2 cellular contexts compared by ENCODE assay signal in genomic region chr4:169305651-169306050, GRCh38.
TF ChIP-seq lines count a peak whose summit lies in the region.

No MANE protein-coding gene starts in this region.

TF ChIP-seq in IMR-90, 13 proteins besides CTCF, POLR2A, EP300 and RAD21:
- TF ChIP-seq RFX5 (IDR thresholded peaks at IDR 0.05; ENCODE audit: low read depth, low read length) (no peak), FOS (IDR thresholded peaks at IDR 0.05; ENCODE audit: low read depth, low read length) (no peak), MAZ (IDR thresholded peaks at IDR 0.05; ENCODE audit: borderline replicate concordance, low read depth, low read length) (no peak), MAFK (IDR thresholded peaks at IDR 0.05; ENCODE audit: low read depth, low read length) (no peak), CEBPB (IDR thresholded peaks at IDR 0.05; ENCODE audit: low read depth, low read length) (no peak), SMC3 (IDR thresholded peaks at IDR 0.05; ENCODE audit: low read depth, low read length) (no peak), BHLHE40 (IDR thresholded peaks at IDR 0.05; ENCODE audit: low read depth, low read length) (no peak), RCOR1 (IDR thresholded peaks at IDR 0.05; ENCODE audit: insufficient replicate concordance, low read length) (no peak), MXI1 (IDR thresholded peaks at IDR 0.05; ENCODE audit: borderline replicate concordance, low read depth, low read length) (no peak), NFE2L2 (IDR thresholded peaks at IDR 0.05; ENCODE audit: low read depth, low read length) (no peak), CHD1 (IDR thresholded peaks at IDR 0.05; ENCODE audit: low read depth, low read length) (no peak), USF2 (IDR thresholded peaks at IDR 0.05; ENCODE audit: low read depth, low read length) (no peak)
- TF ChIP-seq, protein P1, sequence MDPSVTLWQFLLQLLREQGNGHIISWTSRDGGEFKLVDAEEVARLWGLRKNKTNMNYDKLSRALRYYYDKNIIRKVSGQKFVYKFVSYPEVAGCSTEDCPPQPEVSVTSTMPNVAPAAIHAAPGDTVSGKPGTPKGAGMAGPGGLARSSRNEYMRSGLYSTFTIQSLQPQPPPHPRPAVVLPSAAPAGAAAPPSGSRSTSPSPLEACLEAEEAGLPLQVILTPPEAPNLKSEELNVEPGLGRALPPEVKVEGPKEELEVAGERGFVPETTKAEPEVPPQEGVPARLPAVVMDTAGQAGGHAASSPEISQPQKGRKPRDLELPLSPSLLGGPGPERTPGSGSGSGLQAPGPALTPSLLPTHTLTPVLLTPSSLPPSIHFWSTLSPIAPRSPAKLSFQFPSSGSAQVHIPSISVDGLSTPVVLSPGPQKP (IDR thresholded peaks at IDR 0.05; ENCODE audit: borderline replicate concordance, low read depth, low read length), result no peak

TF ChIP-seq in GM12878, 131 proteins besides CTCF, POLR2A, EP300 and RAD21:
- TF ChIP-seq CHD2 (IDR thresholded peaks at IDR 0.05; ENCODE audit: borderline replicate concordance, low read depth, low read length), result no peak
- no peak for TF ChIP-seq KDM1A (IDR thresholded peaks at IDR 0.05; ENCODE audit: borderline replicate concordance)
- no peak for TF ChIP-seq SUPT20H (IDR thresholded peaks at IDR 0.05; ENCODE audit: borderline replicate concordance, control insufficient read depth, low read depth, low read length)
- no peak for TF ChIP-seq ZNF217 (IDR thresholded peaks at IDR 0.05)
- no peak for TF ChIP-seq BMI1 (IDR thresholded peaks at IDR 0.05; ENCODE audit: borderline replicate concordance)
